1 cellular context compared by ENCODE assay signal in the genomic region with DNA sequence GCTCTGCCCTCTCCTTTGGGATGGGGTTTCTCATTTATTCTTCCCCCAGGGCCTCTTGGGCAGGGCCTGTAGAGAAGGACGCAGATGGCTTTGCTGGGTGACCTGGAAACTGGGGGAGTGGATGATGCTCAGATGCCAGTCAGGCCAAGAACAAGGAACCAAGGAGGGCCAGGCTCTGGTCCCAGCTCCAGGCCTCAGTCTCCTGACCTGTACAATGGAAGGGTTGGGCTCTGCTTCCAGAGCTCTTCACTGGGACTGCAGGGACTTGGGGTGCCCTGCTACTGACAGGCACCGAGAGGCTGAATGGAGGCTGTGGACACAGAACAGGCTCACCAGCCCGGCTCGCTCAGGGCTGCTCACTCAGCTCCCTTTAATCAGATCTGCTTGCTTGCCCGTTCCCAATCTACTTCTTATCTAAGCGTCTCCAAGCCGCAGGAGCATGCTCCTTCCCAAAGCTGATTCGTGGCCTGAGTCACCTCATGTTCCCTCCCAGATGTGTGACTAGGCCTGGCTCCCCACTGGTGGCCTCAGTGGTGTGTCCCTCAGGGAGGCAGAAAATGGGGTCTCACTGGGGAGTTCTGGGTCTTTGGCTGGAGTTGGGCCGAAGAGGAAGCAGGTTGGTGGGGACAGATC.
TF ChIP-seq lines count a peak whose summit lies in the region.

No MANE protein-coding gene starts in this region.

TF ChIP-seq in K562, 482 proteins besides CTCF, POLR2A, EP300 and RAD21 (continued from another document and continues in another):
- TF ChIP-seq CUX1 (CRISPR knock-in tag; IDR thresholded peaks at IDR 0.05) = no peak
- no peak for TF ChIP-seq USF1 (CRISPR knock-in tag; IDR thresholded peaks at IDR 0.05)
- no peak for TF ChIP-seq NFIC (IDR thresholded peaks at IDR 0.05)
- no peak for TF ChIP-seq HINFP (tag; conservative IDR thresholded peaks at IDR 0.05; ENCODE audit: low read depth)
- no peak for TF ChIP-seq ZNF589 (CRISPR knock-in tag; IDR thresholded peaks at IDR 0.05; ENCODE audit: low read depth)
- TF ChIP-seq MAFG (tag; conservative IDR thresholded peaks at IDR 0.05) = no peak
- no peak for TF ChIP-seq BCL6 (CRISPR knock-in tag; IDR thresholded peaks at IDR 0.05)
- no peak for TF ChIP-seq ZBTB26 (CRISPR knock-in tag; IDR thresholded peaks at IDR 0.05)
- no peak for TF ChIP-seq ZNF3 (CRISPR knock-in tag; IDR thresholded peaks at IDR 0.05)
- TF ChIP-seq NFE2 (IDR thresholded peaks at IDR 0.05; ENCODE audit: low read depth) = no peak
- TF ChIP-seq, protein P1, sequence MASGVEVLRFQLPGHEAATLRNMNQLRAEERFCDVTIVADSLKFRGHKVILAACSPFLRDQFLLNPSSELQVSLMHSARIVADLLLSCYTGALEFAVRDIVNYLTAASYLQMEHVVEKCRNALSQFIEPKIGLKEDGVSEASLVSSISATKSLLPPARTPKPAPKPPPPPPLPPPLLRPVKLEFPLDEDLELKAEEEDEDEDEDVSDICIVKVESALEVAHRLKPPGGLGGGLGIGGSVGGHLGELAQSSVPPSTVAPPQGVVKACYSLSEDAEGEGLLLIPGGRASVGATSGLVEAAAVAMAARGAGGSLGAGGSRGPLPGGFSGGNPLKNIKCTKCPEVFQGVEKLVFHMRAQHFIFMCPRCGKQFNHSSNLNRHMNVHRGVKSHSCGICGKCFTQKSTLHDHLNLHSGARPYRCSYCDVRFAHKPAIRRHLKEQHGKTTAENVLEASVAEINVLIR (CRISPR knock-in tag; IDR thresholded peaks at IDR 0.05) = no peak
- TF ChIP-seq ZBTB5 (IDR thresholded peaks at IDR 0.05) = no peak
- TF ChIP-seq HNRNPL (IDR thresholded peaks at IDR 0.05; ENCODE audit: low read depth, low read length) = no peak
- TF ChIP-seq, protein P2, sequence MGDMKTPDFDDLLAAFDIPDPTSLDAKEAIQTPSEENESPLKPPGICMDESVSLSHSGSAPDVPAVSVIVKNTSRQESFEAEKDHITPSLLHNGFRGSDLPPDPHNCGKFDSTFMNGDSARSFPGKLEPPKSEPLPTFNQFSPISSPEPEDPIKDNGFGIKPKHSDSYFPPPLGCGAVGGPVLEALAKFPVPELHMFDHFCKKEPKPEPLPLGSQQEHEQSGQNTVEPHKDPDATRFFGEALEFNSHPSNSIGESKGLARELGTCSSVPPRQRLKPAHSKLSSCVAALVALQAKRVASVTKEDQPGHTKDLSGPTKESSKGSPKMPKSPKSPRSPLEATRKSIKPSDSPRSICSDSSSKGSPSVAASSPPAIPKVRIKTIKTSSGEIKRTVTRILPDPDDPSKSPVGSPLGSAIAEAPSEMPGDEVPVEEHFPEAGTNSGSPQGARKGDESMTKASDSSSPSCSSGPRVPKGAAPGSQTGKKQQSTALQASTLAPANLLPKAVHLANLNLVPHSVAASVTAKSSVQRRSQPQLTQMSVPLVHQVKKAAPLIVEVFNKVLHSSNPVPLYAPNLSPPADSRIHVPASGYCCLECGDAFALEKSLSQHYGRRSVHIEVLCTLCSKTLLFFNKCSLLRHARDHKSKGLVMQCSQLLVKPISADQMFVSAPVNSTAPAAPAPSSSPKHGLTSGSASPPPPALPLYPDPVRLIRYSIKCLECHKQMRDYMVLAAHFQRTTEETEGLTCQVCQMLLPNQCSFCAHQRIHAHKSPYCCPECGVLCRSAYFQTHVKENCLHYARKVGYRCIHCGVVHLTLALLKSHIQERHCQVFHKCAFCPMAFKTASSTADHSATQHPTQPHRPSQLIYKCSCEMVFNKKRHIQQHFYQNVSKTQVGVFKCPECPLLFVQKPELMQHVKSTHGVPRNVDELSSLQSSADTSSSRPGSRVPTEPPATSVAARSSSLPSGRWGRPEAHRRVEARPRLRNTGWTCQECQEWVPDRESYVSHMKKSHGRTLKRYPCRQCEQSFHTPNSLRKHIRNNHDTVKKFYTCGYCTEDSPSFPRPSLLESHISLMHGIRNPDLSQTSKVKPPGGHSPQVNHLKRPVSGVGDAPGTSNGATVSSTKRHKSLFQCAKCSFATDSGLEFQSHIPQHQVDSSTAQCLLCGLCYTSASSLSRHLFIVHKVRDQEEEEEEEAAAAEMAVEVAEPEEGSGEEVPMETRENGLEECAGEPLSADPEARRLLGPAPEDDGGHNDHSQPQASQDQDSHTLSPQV (IDR thresholded peaks at IDR 0.05) = peak; percentile 52; the same call in 1 of the 2 replicates
- TF ChIP-seq CEBPB (tag; IDR thresholded peaks at IDR 0.05) = no peak
- no peak for TF ChIP-seq ZBTB49 (CRISPR knock-in tag; IDR thresholded peaks at IDR 0.05; ENCODE audit: borderline replicate concordance)
- TF ChIP-seq RFX5 (IDR thresholded peaks at IDR 0.05; ENCODE audit: low read depth, low read length) = no peak
- TF ChIP-seq HIVEP1 (CRISPR knock-in tag; IDR thresholded peaks at IDR 0.05) = no peak
- TF ChIP-seq CEBPZ (IDR thresholded peaks at IDR 0.05; ENCODE audit: borderline replicate concordance, low read depth, low read length) = no peak
- TF ChIP-seq, protein P3, sequence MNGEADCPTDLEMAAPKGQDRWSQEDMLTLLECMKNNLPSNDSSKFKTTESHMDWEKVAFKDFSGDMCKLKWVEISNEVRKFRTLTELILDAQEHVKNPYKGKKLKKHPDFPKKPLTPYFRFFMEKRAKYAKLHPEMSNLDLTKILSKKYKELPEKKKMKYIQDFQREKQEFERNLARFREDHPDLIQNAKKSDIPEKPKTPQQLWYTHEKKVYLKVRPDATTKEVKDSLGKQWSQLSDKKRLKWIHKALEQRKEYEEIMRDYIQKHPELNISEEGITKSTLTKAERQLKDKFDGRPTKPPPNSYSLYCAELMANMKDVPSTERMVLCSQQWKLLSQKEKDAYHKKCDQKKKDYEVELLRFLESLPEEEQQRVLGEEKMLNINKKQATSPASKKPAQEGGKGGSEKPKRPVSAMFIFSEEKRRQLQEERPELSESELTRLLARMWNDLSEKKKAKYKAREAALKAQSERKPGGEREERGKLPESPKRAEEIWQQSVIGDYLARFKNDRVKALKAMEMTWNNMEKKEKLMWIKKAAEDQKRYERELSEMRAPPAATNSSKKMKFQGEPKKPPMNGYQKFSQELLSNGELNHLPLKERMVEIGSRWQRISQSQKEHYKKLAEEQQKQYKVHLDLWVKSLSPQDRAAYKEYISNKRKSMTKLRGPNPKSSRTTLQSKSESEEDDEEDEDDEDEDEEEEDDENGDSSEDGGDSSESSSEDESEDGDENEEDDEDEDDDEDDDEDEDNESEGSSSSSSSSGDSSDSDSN (IDR thresholded peaks at IDR 0.05; ENCODE audit: borderline replicate concordance in 1 of 2, low read depth in 2 of 2, low read length in 2 of 2) = no peak
- TF ChIP-seq PML (IDR thresholded peaks at IDR 0.05; ENCODE audit: low read length) = no peak
